9 cellular contexts compared by ENCODE assay signal in the genomic region with DNA sequence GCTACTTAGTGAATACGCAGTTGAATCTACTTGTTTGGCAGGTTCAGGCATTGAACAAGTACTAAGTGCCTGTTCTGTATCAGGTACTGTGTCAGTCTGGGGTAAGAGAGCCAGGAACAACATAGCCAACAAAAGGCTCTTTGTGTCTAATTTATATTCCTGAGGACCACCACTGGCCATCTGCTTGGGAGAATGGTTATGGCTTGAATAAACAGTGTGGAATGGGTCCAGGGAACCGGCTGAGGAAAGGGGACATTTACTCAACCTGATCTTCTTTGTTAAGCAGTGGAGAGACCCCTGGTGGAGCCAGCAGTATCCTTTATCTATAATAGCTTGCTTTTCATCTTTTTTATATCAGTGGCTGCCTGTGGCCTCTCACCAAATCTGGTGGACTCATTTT. TPM values are rescaled to one million over a fixed set of nuclear protein-coding genes. Genes with fewer than 3 reads are reported as not detected.
DNase-seq lines count a peak whose midpoint lies in the region; ATAC-seq and TF ChIP-seq lines count a peak whose summit lies in the region.
"Had no signal": no experiment of that assay in that cellular context is flagged by ENCODE, and none has a peak within 500 bp of the region (broad histone marks: within the 10 kb centered on the region; RNA-seq: fewer than 3 reads in every experiment).

No MANE protein-coding gene starts in this region.

- H3K9ac ChIP-seq in colonic mucosa (ENCODE audit: low read depth in 2 of 2, low read length in 2 of 2): peak overlapping the region in 1 of 2 donors; percentile 51

- H3K36me3 ChIP-seq in colonic mucosa: no peaks in the 10 kb centered on the region
- no peaks in the 10 kb centered on the region for H3K36me3 ChIP-seq in transverse colon

- TF ChIP-seq POLR2A in transverse colon (IDR thresholded peaks at IDR 0.05): no peak

- no peak for TF ChIP-seq CTCF in activated CD8-positive, alpha-beta T cell treated with anti-CD3 and anti-CD28 coated beads for 36 hours (IDR thresholded peaks at IDR 0.05)
- no peak for TF ChIP-seq CTCF in colonic mucosa (IDR thresholded peaks at IDR 0.05)
- TF ChIP-seq CTCF in transverse colon (IDR thresholded peaks at IDR 0.05): no peak

- no peak for TF ChIP-seq EP300 in transverse colon (IDR thresholded peaks at IDR 0.05; ENCODE audit: low read depth)

- in situ Hi-C loops in transverse colon (cut with MboI; ENCODE audit: low pct_ligation_motif_present in 1 of 4, low pct_unique_long_range_greater_than_20kb in 1 of 4, low sequenced_read_pairs in 3 of 4): no loop called here

- no peak overlapping the region for H3K4me3 Mint-ChIP-seq in activated CD8-positive, alpha-beta T cell treated with anti-CD3 and anti-CD28 coated beads for 36 hours
- H3K4me3 Mint-ChIP-seq in activated CD8-positive, alpha-beta T cell treated with anti-CD3 and anti-CD28 coated beads, Interleukin-2, amount 10 ng/mL, durations not matched to agents 7 days and 5 days: no peak overlapping the region
- H3K4me3 Mint-ChIP-seq: memory B cell had no signal

- POLR2A ChIA-PET in activated CD8-positive, alpha-beta T cell treated with anti-CD3 and anti-CD28 coated beads for 36 hours (lab: Charles Lee): no interaction called here
- POLR2A ChIA-PET in activated CD8-positive, alpha-beta T cell treated with anti-CD3 and anti-CD28 coated beads, Interleukin-2, amount 10 ng/mL, durations not matched to agents 7 days and 5 days (lab: Charles Lee): no interaction called here

- no peaks in the 10 kb centered on the region for H3K27me3 Mint-ChIP-seq in activated CD8-positive, alpha-beta T cell treated with anti-CD3 and anti-CD28 coated beads for 36 hours
- no peaks in the 10 kb centered on the region for H3K27me3 Mint-ChIP-seq in activated CD8-positive, alpha-beta T cell treated with anti-CD3 and anti-CD28 coated beads, Interleukin-2, amount 10 ng/mL, durations not matched to agents 7 days and 5 days (ENCODE audit: low read depth)
- H3K27me3 Mint-ChIP-seq: memory B cell had no signal

- no peaks in the 10 kb centered on the region for H3K9me3 ChIP-seq in colonic mucosa
- no peaks in the 10 kb centered on the region for H3K9me3 ChIP-seq in transverse colon

- H3K36me3 Mint-ChIP-seq in activated CD8-positive, alpha-beta T cell treated with anti-CD3 and anti-CD28 coated beads for 36 hours (ENCODE audit: low read depth): no peaks in the 10 kb centered on the region
- H3K36me3 Mint-ChIP-seq in activated CD8-positive, alpha-beta T cell treated with anti-CD3 and anti-CD28 coated beads, Interleukin-2, amount 10 ng/mL, durations not matched to agents 7 days and 5 days (ENCODE audit: low read depth): peaks cover 4% of the 10 kb centered on the region

- no peaks in the 10 kb centered on the region for H3K9me3 Mint-ChIP-seq in activated CD8-positive, alpha-beta T cell treated with anti-CD3 and anti-CD28 coated beads for 36 hours
- no peaks in the 10 kb centered on the region for H3K9me3 Mint-ChIP-seq in activated CD8-positive, alpha-beta T cell treated with anti-CD3 and anti-CD28 coated beads, Interleukin-2, amount 10 ng/mL, durations not matched to agents 7 days and 5 days (ENCODE audit: insufficient read depth)

- intact Hi-C loops in activated CD8-positive, alpha-beta T cell treated with anti-CD3 and anti-CD28 coated beads for 36 hours (cut with micrococcal nuclease): no loop called here
- intact Hi-C loops in colonic mucosa (cut with DNase I): no loop called here
- intact Hi-C loops in transverse colon (cut with DNase I; ENCODE audit: low total_unique reads): no loop called here

- WGBS in transverse colon (ENCODE audit: low coverage in 1 of 2), 2 donors: 25 to 44% methylated on average over 1 to 2 of the region's 2 CpGs

- DNase-seq in activated CD8-positive, alpha-beta T cell treated with anti-CD3 and anti-CD28 coated beads for 36 hours: peak; percentile 20
- DNase-seq in activated CD8-positive, alpha-beta T cell treated with anti-CD3 and anti-CD28 coated beads, Interleukin-2, amount 10 ng/mL, durations not matched to agents 7 days and 5 days: no peak
- peak; percentile 98 for DNase-seq in NCI-H69 (lab: John Stamatoyannopoulos, UW)
- DNase-seq in colonic mucosa: no peak
- DNase-seq in transverse colon: no peak
- DNase-seq in medulla oblongata (ENCODE audit: extremely low spot score): no peak
- no peak for DNase-seq in activated CD4-positive, alpha-beta T cell treated with anti-CD3 and anti-CD28 coated beads for 4 hours
- no peak for DNase-seq in stimulated activated CD4-positive, alpha-beta T cell treated with anti-CD3 and anti-CD28 coated beads, Interleukin-15, amount 100 ng/mL, for 24 hours

- CTCF ChIA-PET in activated CD8-positive, alpha-beta T cell treated with anti-CD3 and anti-CD28 coated beads for 36 hours (lab: Charles Lee): interaction anchor here (0.9 to 2.3 kb wide), 10 partner anchors 9 to 133 kb away, joined by 3 to 16 read pairs (median 4); partner anchors contain the start of gene EXOSC2
- CTCF ChIA-PET in activated CD8-positive, alpha-beta T cell treated with anti-CD3 and anti-CD28 coated beads, Interleukin-2, amount 10 ng/mL, durations not matched to agents 7 days and 5 days (lab: Charles Lee): interaction anchor here (0.6 to 1.8 kb wide), 5 partner anchors 15 to 1328 kb away, joined by 3 to 5 read pairs (median 3); no protein-coding TSS in a partner anchor

- H3K27ac ChIP-seq in colonic mucosa: peak overlapping the region; percentile 73
- H3K27ac ChIP-seq in transverse colon: peak overlapping the region; percentile 58 to 78 (median 68)

- no peak for ATAC-seq in activated CD8-positive, alpha-beta T cell treated with anti-CD3 and anti-CD28 coated beads for 36 hours
- ATAC-seq in activated CD8-positive, alpha-beta T cell treated with anti-CD3 and anti-CD28 coated beads, Interleukin-2, amount 10 ng/mL, durations not matched to agents 7 days and 5 days: no peak

- H3K27me3 ChIP-seq in colonic mucosa: no peaks in the 10 kb centered on the region
- H3K27me3 ChIP-seq in transverse colon: no peaks in the 10 kb centered on the region

- no peak overlapping the region for H3K27ac Mint-ChIP-seq in activated CD8-positive, alpha-beta T cell treated with anti-CD3 and anti-CD28 coated beads for 36 hours
- H3K27ac Mint-ChIP-seq in activated CD8-positive, alpha-beta T cell treated with anti-CD3 and anti-CD28 coated beads, Interleukin-2, amount 10 ng/mL, durations not matched to agents 7 days and 5 days: no peak overlapping the region
- H3K27ac Mint-ChIP-seq: memory B cell had no signal

- H3K4me1 Mint-ChIP-seq in activated CD8-positive, alpha-beta T cell treated with anti-CD3 and anti-CD28 coated beads for 36 hours (ENCODE audit: low read depth): peaks cover 17% of the 10 kb centered on the region
- H3K4me1 Mint-ChIP-seq in activated CD8-positive, alpha-beta T cell treated with anti-CD3 and anti-CD28 coated beads, Interleukin-2, amount 10 ng/mL, durations not matched to agents 7 days and 5 days (ENCODE audit: low read depth): peaks cover 2% of the 10 kb centered on the region

- H3K4me3 ChIP-seq in colonic mucosa: no peak overlapping the region
- no peak overlapping the region for H3K4me3 ChIP-seq in transverse colon

- H3K4me1 ChIP-seq in colonic mucosa (no peaks in the 10 kb centered on the region), transverse colon (peaks cover 0 to 57% (median 32%) of the 10 kb centered on the region in 4 donors)

RNA-seq across cellular contexts. Expression of gene EXOSC2, which starts 38.6 kb away (rescaled TPM):
- 10 to 100 TPM; 82.1 to 82.5 TPM for total RNA-seq in activated CD8-positive, alpha-beta T cell treated with anti-CD3 and anti-CD28 coated beads for 36 hours
- total RNA-seq in activated CD8-positive, alpha-beta T cell treated with anti-CD3 and anti-CD28 coated beads, Interleukin-2, amount 10 ng/mL, durations not matched to agents 7 days and 5 days: 10 to 100 TPM; 59.6 to 61.6 TPM
- total RNA-seq in colonic mucosa: 10 to 100 TPM; 13.6 to 34.2 TPM
- total RNA-seq in transverse colon: 10 to 100 TPM in 3 of 4 donors, 1 to 10 TPM in 1; 2.2 to 17.1 (median 15.8) TPM

Comparison
In these comparisons a context has a peak if more than half of its experiments do, and no peak if none do; other contexts are left out.
1. DNase-seq: peak in activated CD8-positive, alpha-beta T cell treated with anti-CD3 and anti-CD28 coated beads for 36 hours (single experiment) and NCI-H69 (single experiment); none in activated CD8-positive, alpha-beta T cell treated with anti-CD3 and anti-CD28 coated beads, Interleukin-2, amount 10 ng/mL, durations not matched to agents 7 days and 5 days (single experiment), colonic mucosa (single experiment), transverse colon (single experiment), medulla oblongata (single experiment), activated CD4-positive, alpha-beta T cell treated with anti-CD3 and anti-CD28 coated beads for 4 hours (0 of 2) and stimulated activated CD4-positive, alpha-beta T cell treated with anti-CD3 and anti-CD28 coated beads, Interleukin-15, amount 100 ng/mL, for 24 hours (single experiment).